In genomic region chr9:133284362-133284761, GRCh38 we compare ENCODE assay signal across 26 cellular contexts. TPM values are rescaled to one million over a fixed set of nuclear protein-coding genes. Genes with fewer than 3 reads are reported as not detected.
DNase-seq lines count a peak whose midpoint lies in the region; ATAC-seq, FAIRE-seq and TF ChIP-seq lines count a peak whose summit lies in the region.
"Had no signal": no experiment of that assay in that cellular context is flagged by ENCODE, and none has a peak within 500 bp of the region (broad histone marks: within the 10 kb centered on the region; RNA-seq: fewer than 3 reads in every experiment).

No MANE protein-coding gene starts in this region.

- no peak overlapping the region for H2BK5ac ChIP-seq in H1 (ENCODE audit: low read depth, low read length)

- H2BK20ac ChIP-seq in H1 (ENCODE audit: low read length), result no peak overlapping the region

- no peak for TF ChIP-seq CTCF in H1 (IDR thresholded peaks at IDR 0.05; ENCODE audit: control extremely low read depth in 1 of 3, insufficient read depth in 1 of 3, low read depth in 1 of 3, low read length in 3 of 3)
- TF ChIP-seq CTCF in CD4-positive, alpha-beta T cell (IDR thresholded peaks at IDR 0.05), result no peak
- TF ChIP-seq CTCF in kidney (IDR thresholded peaks at IDR 0.05; ENCODE audit: borderline replicate concordance, extremely low read depth, insufficient read depth), result no peak
- no peak for TF ChIP-seq CTCF in MCF 10A (IDR thresholded peaks at IDR 0.05; ENCODE audit: unreplicated experiment)

- H2BK12ac ChIP-seq in H1 (ENCODE audit: low read depth, low read length), result no peak overlapping the region

- no peak overlapping the region for H3K9ac ChIP-seq in H1 (replicated peaks in 1 of 4; ENCODE audit: extremely low read depth in 1 of 4, low read depth in 3 of 4, low read length in 3 of 4)
- no peak overlapping the region for H3K9ac ChIP-seq in kidney (ENCODE audit: low read length in 2 of 2)
- H3K9ac ChIP-seq: BLaER1 treated with 17β-estradiol and CSF1 and Interleukin-3, amounts not matched to agents 10 nM and 100 nM had no signal

- H3K27me3 Mint-ChIP-seq in CD4-positive, alpha-beta T cell, result peaks cover 7% of the 10 kb centered on the region
- peaks cover 1% of the 10 kb centered on the region for H3K27me3 Mint-ChIP-seq in MCF 10A (ENCODE audit: insufficient read depth, unreplicated experiment)

- ATAC-seq in left lobe of liver, result no peak
- ATAC-seq in CD4-positive, alpha-beta T cell (ENCODE audit: poor library complexity), result no peak
- ATAC-seq: A549, GM23338 had no signal

- no peak overlapping the region for H3K23ac ChIP-seq in H1 (ENCODE audit: insufficient read length)

- no peak for TF ChIP-seq EP300 in H1 (IDR thresholded peaks at IDR 0.05; ENCODE audit: borderline replicate concordance in 1 of 2, low read depth in 2 of 2, low read length in 2 of 2)

- no peak for TF ChIP-seq RAD21 in H1 (IDR thresholded peaks at IDR 0.05 in 1 of 2, conservative IDR thresholded peaks at IDR 0.05 in 1 of 2; ENCODE audit: low read depth in 2 of 2, low read length in 2 of 2)

- no peaks in the 10 kb centered on the region for H3K4me1 ChIP-seq in H1 (replicated peaks in 1 of 4; ENCODE audit: control insufficient read depth in 3 of 4, insufficient read depth in 4 of 4, low read length in 3 of 4)
- no peaks in the 10 kb centered on the region for H3K4me1 ChIP-seq in kidney (ENCODE audit: control insufficient read depth in 1 of 2, insufficient read depth in 1 of 2, low read depth in 1 of 2, low read length in 2 of 2)
- H3K4me1 ChIP-seq: A549; BE2C; BLaER1 treated with 17β-estradiol and CSF1 and Interleukin-3, amounts not matched to agents 10 nM and 100 nM had no signal

- H3K23me2 ChIP-seq in H1 (ENCODE audit: low read depth, low read length), result no peaks in the 10 kb centered on the region; the same call in 1 of the 2 replicates

- no peak overlapping the region for H4K5ac ChIP-seq in H1 (ENCODE audit: insufficient read length, low read depth, low read length)

- no peak overlapping the region for H2BK15ac ChIP-seq in H1 (ENCODE audit: low read length)

- no peak overlapping the region for H3K14ac ChIP-seq in H1 (ENCODE audit: insufficient read length)

- no peak overlapping the region for H3K18ac ChIP-seq in H1 (ENCODE audit: extremely low read depth, low read length)

- intact Hi-C loops in CD4-positive, alpha-beta T cell (cut with DNase I, micrococcal nuclease), result no loop called here
- intact Hi-C loops in kidney (cut with DNase I) (no loop called here), MCF 10A (cut with micrococcal nuclease) (no loop called here)

- no peaks in the 10 kb centered on the region for H3K4me1 Mint-ChIP-seq in CD4-positive, alpha-beta T cell (ENCODE audit: low read depth)
- H3K4me1 Mint-ChIP-seq in MCF 10A (ENCODE audit: insufficient read depth, unreplicated experiment), result no peaks in the 10 kb centered on the region
- H3K4me1 Mint-ChIP-seq: CD14-positive monocyte; CD4-positive, alpha-beta memory T cell; GM23338 had no signal

- peaks cover 2% of the 10 kb centered on the region for H3K9me3 Mint-ChIP-seq in CD4-positive, alpha-beta T cell
- H3K9me3 Mint-ChIP-seq in MCF 10A (ENCODE audit: unreplicated experiment), result no peaks in the 10 kb centered on the region

- no peaks in the 10 kb centered on the region for H3K79me1 ChIP-seq in H1 (ENCODE audit: low read depth, low read length)

- CTCF ChIA-PET in H1 (lab: Charles Lee; ENCODE audit: partially characterized antibody) (interaction anchor here (0.9 kb wide), 1 partner anchor 45 kb away, joined by 4 read pairs; no protein-coding TSS in a partner anchor), MCF 10A (lab: Yijun Ruan, JAX) (no interaction called here)
- CTCF ChIA-PET in CD4-positive, alpha-beta T cell (lab: Charles Lee), result no interaction called here

- no peaks in the 10 kb centered on the region for H3K79me2 ChIP-seq in H1 (ENCODE audit: control insufficient read depth in 1 of 2, insufficient read depth in 2 of 2, low read length in 2 of 2)

- H4K20me1 ChIP-seq in H1 (replicated peaks in 1 of 2; ENCODE audit: control insufficient read depth in 1 of 2, insufficient read depth in 2 of 2, low read length in 2 of 2), result no peaks in the 10 kb centered on the region
- H4K20me1 ChIP-seq: BLaER1 treated with 17β-estradiol and CSF1 and Interleukin-3, amounts not matched to agents 10 nM and 100 nM had no signal

- H3K4me3 ChIP-seq in H1 (ENCODE audit: extremely low read depth in 1 of 4, insufficient read depth in 2 of 4, low read depth in 3 of 4, low read length in 4 of 4), result no peak overlapping the region
- no peak overlapping the region for H3K4me3 ChIP-seq in kidney (ENCODE audit: low read length in 2 of 2)
- H3K4me3 ChIP-seq: A549; BLaER1 treated with 17β-estradiol and CSF1 and Interleukin-3, amounts not matched to agents 10 nM and 100 nM; GM23338; HAP-1 had no signal

- H3K4me2 ChIP-seq in H1 (ENCODE audit: insufficient read depth in 1 of 2, low read depth in 2 of 2, low read length in 2 of 2), result no peak overlapping the region
- H3K4me2 ChIP-seq: A549; BLaER1 treated with 17β-estradiol and CSF1 and Interleukin-3, amounts not matched to agents 10 nM and 100 nM; GM23338 had no signal

- no peak overlapping the region for H2BK120ac ChIP-seq in H1 (replicated peaks; ENCODE audit: low read depth, low read length)

- H3K27ac Mint-ChIP-seq in CD4-positive, alpha-beta T cell, result no peak overlapping the region
- H3K27ac Mint-ChIP-seq in MCF 10A (ENCODE audit: low read depth, unreplicated experiment), result no peak overlapping the region
- H3K27ac Mint-ChIP-seq: CD14-positive monocyte; CD4-positive, alpha-beta memory T cell; GM23338; HFFc6 had no signal

- no peak overlapping the region for H4K91ac ChIP-seq in H1 (replicated peaks; ENCODE audit: insufficient read length, low read length)

- BruUV-seq in MCF 10A (replicated peaks; lab: Mats Ljungman, UMichigan), result no TSS peak

- FAIRE-seq in H1 (lab: Jason Lieb, UNC) (no peak), kidney (lab: Jason Lieb, UNC) (no peak)
- FAIRE-seq: A549, GM12891, GM18507, H54 had no signal

- H4K8ac ChIP-seq in H1 (ENCODE audit: extremely low read depth, insufficient read depth, low read length), result no peak overlapping the region

- no peak overlapping the region for H3K27ac ChIP-seq in H1 (ENCODE audit: low read depth, low read length)
- no peak overlapping the region for H3K27ac ChIP-seq in CD4-positive, alpha-beta T cell (ENCODE audit: low read depth, low read length)
- H3K27ac ChIP-seq in kidney (ENCODE audit: low read depth in 2 of 2, low read length in 2 of 2), result no peak overlapping the region
- H3K27ac ChIP-seq: A549; BLaER1 treated with 17β-estradiol and CSF1 and Interleukin-3, amounts not matched to agents 10 nM and 100 nM had no signal

- POLR2A ChIA-PET in H1 (lab: Charles Lee; ENCODE audit: partially characterized antibody), result no interaction called here
- POLR2A ChIA-PET in CD4-positive, alpha-beta T cell (lab: Charles Lee), result no interaction called here
- POLR2A ChIA-PET in MCF 10A (lab: Yijun Ruan, JAX), result no interaction called here

- peak; percentile 7 for DNase-seq in activated CD8-positive, alpha-beta memory T cell treated with anti-CD3 and anti-CD28 coated beads for 24 hours
- no peak for DNase-seq in activated CD8-positive, alpha-beta memory T cell treated with anti-CD3 and anti-CD28 coated beads, Interleukin-2, amount 50 U/mL, for 4 hours
- DNase-seq in H1 (ENCODE audit: low read depth in 1 of 2, low spot score in 2 of 2) (no peak), left lobe of liver (ENCODE audit: low spot score) (peak; percentile 10), kidney (no peak), MCF 10A (ENCODE audit: unreplicated experiment) (no peak)
- no peak for DNase-seq in CD4-positive, alpha-beta T cell
- DNase-seq: 8988T; ACHN; AML-193; BE2C; Calu3; CD4-positive, alpha-beta memory T cell; COR-L47; DMS79; EL; GDM1; HFFc6 had no signal

- no peak overlapping the region for H3K4ac ChIP-seq in H1 (replicated peaks; ENCODE audit: insufficient read length, low read depth, low read length)

- H3K56ac ChIP-seq in H1 (replicated peaks; ENCODE audit: insufficient read length, low read depth, low read length), result no peak overlapping the region

- 83% methylated on average over 8 of the region's 8 CpGs; no CpG with 5 or more reads in 1 of the 2 experiments for WGBS in H1 (ENCODE audit: extremely low coverage in 1 of 2, insufficient coverage in 1 of 2, insufficient read length in 1 of 2, insufficient replicate concordance in 2 of 2, low coverage in 1 of 2, low lambda C conversion rate in 2 of 2, missing lambda C conversion rate in 1 of 2), 2 experiments

- H3K36me3 Mint-ChIP-seq in CD4-positive, alpha-beta T cell (ENCODE audit: low read depth), result no peaks in the 10 kb centered on the region
- H3K36me3 Mint-ChIP-seq in MCF 10A (ENCODE audit: insufficient read depth, unreplicated experiment), result no peaks in the 10 kb centered on the region
- H3K36me3 Mint-ChIP-seq: CD4-positive, alpha-beta memory T cell had no signal

- no peaks in the 10 kb centered on the region for H3K36me3 ChIP-seq in H1 (ENCODE audit: control insufficient read depth in 2 of 4, insufficient read depth in 4 of 4, low read length in 3 of 4)
- H3K36me3 ChIP-seq in kidney (ENCODE audit: control insufficient read depth in 1 of 2, insufficient read depth in 2 of 2, low read length in 2 of 2), result no peaks in the 10 kb centered on the region
- H3K36me3 ChIP-seq: BE2C; BLaER1 treated with 17β-estradiol and CSF1 and Interleukin-3, amounts not matched to agents 10 nM and 100 nM; HAP-1 had no signal

- H3K27me3 ChIP-seq in H1 (replicated peaks in 1 of 4; ENCODE audit: control insufficient read depth in 3 of 4, extremely low read depth in 1 of 4, insufficient read depth in 3 of 4, low read length in 3 of 4), result no peaks in the 10 kb centered on the region; a peak in 1 of 7 replicates
- no peaks in the 10 kb centered on the region for H3K27me3 ChIP-seq in CD4-positive, alpha-beta T cell (ENCODE audit: control insufficient read depth, insufficient read depth, low read length)
- H3K27me3 ChIP-seq: BE2C; BLaER1 treated with 17β-estradiol and CSF1 and Interleukin-3, amounts not matched to agents 10 nM and 100 nM had no signal

- H3K9me3 ChIP-seq in H1 (ENCODE audit: insufficient read depth in 2 of 2, low read depth in 1 of 2, low read length in 1 of 2) (peaks cover 12% of the 10 kb centered on the region in 2 experiments), kidney (ENCODE audit: control insufficient read depth in 1 of 2, low read length in 2 of 2) (no peaks in the 10 kb centered on the region)
- H3K9me3 ChIP-seq in CD4-positive, alpha-beta T cell (ENCODE audit: control insufficient read depth, low read length), result peaks cover 5% of the 10 kb centered on the region
- H3K9me3 ChIP-seq: A549, BE2C, HAP-1 had no signal

- H2AK5ac ChIP-seq in H1 (ENCODE audit: low read depth, low read length), result no peak overlapping the region

- TF ChIP-seq POLR2A in H1 (IDR thresholded peaks at IDR 0.05; ENCODE audit: control extremely low read depth in 1 of 2, low read depth in 2 of 2, low read length in 2 of 2), result no peak

- no peak overlapping the region for H2AFZ ChIP-seq in H1 (ENCODE audit: low read length)
- H2AFZ ChIP-seq: GM23338 had no signal

- no peak overlapping the region for H3K4me3 Mint-ChIP-seq in CD4-positive, alpha-beta T cell
- no peak overlapping the region for H3K4me3 Mint-ChIP-seq in MCF 10A (ENCODE audit: unreplicated experiment)
- H3K4me3 Mint-ChIP-seq: CD14-positive monocyte; CD4-positive, alpha-beta memory T cell; GM23338; HFFc6 had no signal

RNA-seq across cellular contexts. Expression of gene ABO, which starts 9.4 kb away (rescaled TPM):
- not detected in 2 replicates for total RNA-seq in H1 (2021; fragmentation: NEBNext Ultra II Directional; extraction: Animal tissue kit (Norgen Biotek cat#: 25700))
- polyA plus RNA-seq in H1 (2011; rRNA removed), result 0.03 and 0.19 TPM in 2 replicates
- polyA plus RNA-seq in H1 (2011; cell fraction: cytosol; rRNA removed), result 0.04 TPM
- 0.58 TPM for polyA plus RNA-seq in H1 (2011; cell fraction: nucleus; rRNA removed)
- polyA plus RNA-seq in H1 (2012, experiment 1 of 2), result 0.06 to 0.11 TPM (median 0.09 TPM) in 3 of 4 replicates, not detected in the other
- not detected for polyA plus RNA-seq in H1 (2012, experiment 2 of 2)
- polyA plus RNA-seq in H1 (2013, experiment 1 of 2), result 0.08 TPM
- polyA plus RNA-seq in H1 (2013, experiment 2 of 2), result 0.02 TPM
- 0.02 and 0.79 TPM in 2 replicates for polyA minus RNA-seq in H1 (2011; rRNA and poly(A)+ RNA removed)
- not detected for polyA minus RNA-seq in H1 (2011; cell fraction: cytosol; rRNA and poly(A)+ RNA removed)
- polyA minus RNA-seq in H1 (2011; cell fraction: nucleus; rRNA and poly(A)+ RNA removed), result 0.10 TPM
- 0.03 TPM for total RNA-seq in left lobe of liver
- under 1 TPM; 0.19 to 0.31 TPM for total RNA-seq in CD4-positive, alpha-beta T cell
- 29.0 TPM for total RNA-seq in kidney
- 25.0 TPM for polyA plus RNA-seq in kidney (ENCODE audit: insufficient read depth, low read depth, low replicate concordance)
- not detected in 2 replicates for total RNA-seq in MCF 10A (2022)
- total RNA-seq: HFFc6 had no signal
- polyA plus RNA-seq: A549 had no signal

RNA-seq across cellular contexts. Expression of gene SURF6, which starts 51.6 kb away (rescaled TPM):
- 23.7 and 26.7 TPM in 2 replicates for total RNA-seq in H1 (2021; fragmentation: NEBNext Ultra II Directional; extraction: Animal tissue kit (Norgen Biotek cat#: 25700))
- polyA plus RNA-seq in H1 (2011; rRNA removed) (6.1 and 9.6 TPM in 2 replicates), kidney (ENCODE audit: insufficient read depth, low read depth, low replicate concordance) (16.8 TPM)
- 19.8 TPM for polyA plus RNA-seq in H1 (2011; cell fraction: cytosol; rRNA removed)
- polyA plus RNA-seq in H1 (2011; cell fraction: nucleus; rRNA removed), result 17.0 TPM
- 17.5 to 28.3 TPM (median 24.3 TPM) in 4 replicates for polyA plus RNA-seq in H1 (2012, experiment 1 of 2)
- 6.3 TPM for polyA plus RNA-seq in H1 (2012, experiment 2 of 2)
- 19.3 TPM for polyA plus RNA-seq in H1 (2013, experiment 1 of 2)
- 18.3 TPM for polyA plus RNA-seq in H1 (2013, experiment 2 of 2)
- polyA minus RNA-seq in H1 (2011; rRNA and poly(A)+ RNA removed), result 4.5 and 5.6 TPM in 2 replicates
- 7.3 TPM for polyA minus RNA-seq in H1 (2011; cell fraction: cytosol; rRNA and poly(A)+ RNA removed)
- 5.8 TPM for polyA minus RNA-seq in H1 (2011; cell fraction: nucleus; rRNA and poly(A)+ RNA removed)
- total RNA-seq in left lobe of liver (9.7 TPM), kidney (17.3 TPM), MCF 10A (2022) (30.2 and 40.5 TPM in 2 replicates)
- total RNA-seq in CD4-positive, alpha-beta T cell, result 10 to 100 TPM; 15.1 to 15.9 TPM

Comparison
In these comparisons a context has a peak if more than half of its experiments do, and no peak if none do; other contexts are left out.
1. DNase-seq: peak in activated CD8-positive, alpha-beta memory T cell treated with anti-CD3 and anti-CD28 coated beads for 24 hours (single experiment) and left lobe of liver (single experiment); none in activated CD8-positive, alpha-beta memory T cell treated with anti-CD3 and anti-CD28 coated beads, Interleukin-2, amount 50 U/mL, for 4 hours (single experiment), H1 (0 of 2), CD4-positive, alpha-beta T cell (0 of 10), kidney (single experiment) and MCF 10A (single experiment).
2. RNA of gene ABO, which starts 9.4 kb away (total RNA-seq): 29.0 TPM in kidney (single experiment); 0.19 to 0.31 TPM in CD4-positive, alpha-beta T cell, not detected in H1, 0.03 TPM in left lobe of liver (single experiment) and not detected in MCF 10A; every median in the first group is over 10 times any median in the second.